27 cellular contexts compared by ENCODE assay signal in genomic region chr3:141333796-141334626, GRCh38. TPM values are rescaled to one million over a fixed set of nuclear protein-coding genes. Genes with fewer than 3 reads are reported as not detected.
DNase-seq lines count a peak whose midpoint lies in the region; ATAC-seq and TF ChIP-seq lines count a peak whose summit lies in the region.
"Had no signal": no experiment of that assay in that cellular context is flagged by ENCODE, and none has a peak within 500 bp of the region (broad histone marks: within the 10 kb centered on the region; RNA-seq: fewer than 3 reads in every experiment).

No MANE protein-coding gene starts in this region.

- intact Hi-C loops in adrenal gland (cut with DNase I), result no loop called here

- peaks cover 18% of the 10 kb centered on the region for H3K4me1 Mint-ChIP-seq in WTC11
- peaks cover 55% of the 10 kb centered on the region for H3K4me1 Mint-ChIP-seq in stimulated activated memory B cell treated with anti-CD40 and anti-IgM and Interleukin-4, amounts not matched to agents 10 μg/mL and 1 μg/mL and 100 μg/mL, for 72 hours

- H3K4me1 ChIP-seq in adrenal gland (replicated peaks in 1 of 2), result peaks cover 5 to 10% of the 10 kb centered on the region in 2 donors
- H3K4me1 ChIP-seq: testis had no signal

- no peak overlapping the region for H3K4me3 ChIP-seq in adrenal gland
- H3K4me3 ChIP-seq: heart right ventricle, left lung, pancreas, SJSA1, testis had no signal

- H3K36me3 Mint-ChIP-seq in WTC11, result no peaks in the 10 kb centered on the region
- peaks cover 6% of the 10 kb centered on the region for H3K36me3 Mint-ChIP-seq in stimulated activated memory B cell treated with anti-CD40 and anti-IgM and Interleukin-4, amounts not matched to agents 10 μg/mL and 1 μg/mL and 100 μg/mL, for 72 hours

- H3K27me3 Mint-ChIP-seq in WTC11 (ENCODE audit: low read depth), result no peaks in the 10 kb centered on the region
- no peaks in the 10 kb centered on the region for H3K27me3 Mint-ChIP-seq in stimulated activated memory B cell treated with anti-CD40 and anti-IgM and Interleukin-4, amounts not matched to agents 10 μg/mL and 1 μg/mL and 100 μg/mL, for 72 hours

- no peaks in the 10 kb centered on the region for H3K9me3 ChIP-seq in adrenal gland (replicated peaks in 1 of 3)
- H3K9me3 ChIP-seq: heart right ventricle, left lung, pancreas, SJSA1, testis had no signal

- TF ChIP-seq CTCF in WTC11 (IDR thresholded peaks at IDR 0.05) (no peak), adrenal gland (IDR thresholded peaks at IDR 0.05) (no peak)

- no peaks in the 10 kb centered on the region for H3K36me3 ChIP-seq in adrenal gland (replicated peaks in 1 of 2)
- H3K36me3 ChIP-seq: heart right ventricle, left lung, pancreas, SJSA1 had no signal

- H3K27me3 ChIP-seq in adrenal gland, result no peaks in the 10 kb centered on the region
- H3K27me3 ChIP-seq: heart right ventricle, left lung, pancreas, SJSA1, testis had no signal

- WGBS in adrenal gland, 4 donors, result 87 to 96% (median 94%) methylated on average over 3 of the region's 3 CpGs

- no peak for TF ChIP-seq POLR2A in adrenal gland (IDR thresholded peaks at IDR 0.05)

- POLR2A ChIA-PET in WTC11 (lab: Charles Lee), result interaction anchor here (0.6 to 0.7 kb wide), 2 partner anchors 10 to 16 kb away, joined by 3 to 4 read pairs; no protein-coding TSS in a partner anchor

- peaks cover 3% of the 10 kb centered on the region; the same call in 1 of the 2 replicates for H3K9me3 Mint-ChIP-seq in WTC11
- H3K9me3 Mint-ChIP-seq in stimulated activated memory B cell treated with anti-CD40 and anti-IgM and Interleukin-4, amounts not matched to agents 10 μg/mL and 1 μg/mL and 100 μg/mL, for 72 hours, result peaks cover 7% of the 10 kb centered on the region
- H3K9me3 Mint-ChIP-seq: T-helper 1 cell treated with Interleukin-12 subunit alpha and Interleukin-12 subunit beta and Interleukin-4 antibody, amounts not matched to agents 30 μg/mL and 1 μg/mL, for 36 hours had no signal

- DNase-seq in EL (peak; percentile 44), WTC11 (ENCODE audit: low spot score) (no peak), fibroblast of peridontal ligament (ENCODE audit: extremely low read depth) (peak; percentile 76), GM19238 (ENCODE audit: insufficient read length, low spot score) (no peak), adrenal gland (no peak), GF-D8 (lab: John Stamatoyannopoulos, UW) (no peak)
- DNase-seq: activated CD4-positive, alpha-beta T cell treated with anti-CD3 and anti-CD28 coated beads for 36 hours; activated CD8-positive, alpha-beta memory T cell treated with anti-CD3 and anti-CD28 coated beads for 24 hours; activated gamma-delta T cell treated with Interleukin-2 at 50 U/mL for 16 hours; activated T-cell treated with anti-CD3 and anti-CD28 coated beads, Interleukin-2, amount 50 U/mL, for 1 hour; amniotic stem cell; dermis blood vessel endothelial cell; heart right ventricle; left lung; NCI-H1092 treated with DMSO at 0.1 percent for 48 hours; NCI-H187 treated with DMSO at 0.1 percent for 48 hours; NCI-H526 treated with DMSO at 0.1 percent for 48 hours; pancreas; stimulated activated CD4-positive, alpha-beta T cell treated with anti-CD3 and anti-CD28 coated beads, Interleukin-4, amount 100 ng/mL, for 1 hour; stimulated activated naive CD4-positive, alpha-beta T cell; testis had no signal

- H3K27ac ChIP-seq in adrenal gland, result no peak overlapping the region
- H3K27ac ChIP-seq: HL-60, left lung, pancreas, SJSA1, testis had no signal

- CTCF ChIA-PET in WTC11 (lab: Charles Lee), result interaction anchor here (0.6 to 1.4 kb wide), 5 partner anchors 22 to 126 kb away, joined by 3 to 7 read pairs (median 5); no protein-coding TSS in a partner anchor

- H3K4me3 Mint-ChIP-seq in WTC11, result no peak overlapping the region
- no peak overlapping the region for H3K4me3 Mint-ChIP-seq in stimulated activated memory B cell treated with anti-CD40 and anti-IgM and Interleukin-4, amounts not matched to agents 10 μg/mL and 1 μg/mL and 100 μg/mL, for 72 hours
- H3K4me3 Mint-ChIP-seq: activated CD4-positive, alpha-beta T cell treated with anti-CD3 and anti-CD28 coated beads for 36 hours; nephron; T-helper 1 cell treated with Interleukin-12 subunit alpha and Interleukin-12 subunit beta and Interleukin-4 antibody, amounts not matched to agents 30 μg/mL and 1 μg/mL, for 36 hours had no signal

- ATAC-seq in WTC11, result no peak
- no peak for ATAC-seq in stimulated activated memory B cell treated with anti-CD40 and anti-IgM and Interleukin-4, amounts not matched to agents 10 μg/mL and 1 μg/mL and 100 μg/mL, for 72 hours
- no peak for ATAC-seq in GM18909 (IDR thresholded peaks at IDR 0.05; ENCODE audit: poor library complexity, unreplicated experiment)
- ATAC-seq: activated CD4-positive, alpha-beta T cell treated with anti-CD3 and anti-CD28 coated beads for 36 hours; heart right ventricle; left lung; pancreas had no signal

- H3K27ac Mint-ChIP-seq in WTC11, result peak overlapping the region; percentile 4; the same call in 1 of the 2 replicates
- H3K27ac Mint-ChIP-seq in stimulated activated memory B cell treated with anti-CD40 and anti-IgM and Interleukin-4, amounts not matched to agents 10 μg/mL and 1 μg/mL and 100 μg/mL, for 72 hours, result peak overlapping the region; percentile 79
- H3K27ac Mint-ChIP-seq: activated CD4-positive, alpha-beta T cell treated with anti-CD3 and anti-CD28 coated beads for 36 hours; T-helper 1 cell treated with Interleukin-12 subunit alpha and Interleukin-12 subunit beta and Interleukin-4 antibody, amounts not matched to agents 30 μg/mL and 1 μg/mL, for 36 hours had no signal

TF ChIP-seq in WTC11, 78 proteins besides CTCF, POLR2A, EP300 and RAD21:
- TF ChIP-seq TCF7 (CRISPR knock-in tag; IDR thresholded peaks at IDR 0.05; ENCODE audit: low read depth) (no peak), ZNF512 (CRISPR knock-in tag; IDR thresholded peaks at IDR 0.05; ENCODE audit: borderline replicate concordance) (peak; percentile 96)

RNA-seq across cellular contexts. Expression of gene ZBTB38, which starts 34.3 kb away (rescaled TPM):
- total RNA-seq in WTC11 (2021) (10.5 to 12.3 TPM (median 11.6 TPM) in 3 replicates), adrenal gland (100 to 1,000 TPM; 116 to 231 (median 167) TPM)
- 10 to 100 TPM; 12.0 to 73.9 (median 14.5) TPM for polyA plus RNA-seq in adrenal gland

Comparison
In these comparisons a context has a peak if more than half of its experiments do, and no peak if none do; other contexts are left out.
1. DNase-seq: peak in EL (single experiment) and fibroblast of peridontal ligament (single experiment); none in WTC11 (single experiment), GM19238 (single experiment), adrenal gland (0 of 7) and GF-D8 (single experiment).